In the genomic region with DNA sequence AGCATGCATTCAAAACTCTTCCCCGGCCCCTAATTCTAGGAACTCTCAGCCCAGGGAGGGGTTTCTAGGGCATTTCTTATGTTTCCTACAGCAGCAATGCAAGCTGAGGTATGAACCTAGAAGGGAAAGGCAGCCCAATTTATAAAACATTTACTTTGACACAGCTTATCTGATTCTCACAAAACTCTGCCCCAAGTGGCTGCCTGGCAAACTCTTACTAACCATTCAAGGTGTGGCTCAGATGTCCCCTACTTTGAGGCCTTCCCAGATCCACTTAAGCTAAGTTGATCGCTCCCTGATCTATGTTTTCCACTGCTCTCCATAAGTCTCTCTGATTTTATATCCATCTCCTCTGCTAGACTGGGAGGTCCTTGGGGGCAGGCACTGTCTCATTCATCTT, we compare ENCODE assay signal across 14 cellular contexts. TPM values are rescaled to one million over a fixed set of nuclear protein-coding genes. Genes with fewer than 3 reads are reported as not detected.
DNase-seq lines count a peak whose midpoint lies in the region; ATAC-seq and TF ChIP-seq lines count a peak whose summit lies in the region.
"Had no signal": no experiment of that assay in that cellular context is flagged by ENCODE, and none has a peak within 500 bp of the region (broad histone marks: within the 10 kb centered on the region; RNA-seq: fewer than 3 reads in every experiment).

No MANE protein-coding gene starts in this region.

- H3K9me2 ChIP-seq in PC-3 (replicated peaks; ENCODE audit: low read length) = no peaks in the 10 kb centered on the region

- no peaks in the 10 kb centered on the region; the same call in 1 of the 2 replicates for H4K20me1 ChIP-seq in PC-3 (ENCODE audit: low read length)

- no peak for TF ChIP-seq POLR2A in thyroid gland (IDR thresholded peaks at IDR 0.05)

- POLR2A ChIA-PET in PC-3 (lab: Charles Lee; ENCODE audit: unreplicated experiment) = interaction anchor here (0.6 kb wide), 1 partner anchor 49 kb away, joined by 3 read pairs; no protein-coding TSS in a partner anchor

- TF ChIP-seq CTCF in cardiac muscle cell (IDR thresholded peaks at IDR 0.05; ENCODE audit: low read depth, low read length) = peak; percentile 12
- no peak for TF ChIP-seq CTCF in right atrium auricular region (IDR thresholded peaks at IDR 0.05)
- peak; percentile 49; the same call in 1 of the 2 replicates for TF ChIP-seq CTCF in PC-3 (conservative IDR thresholded peaks at IDR 0.05; ENCODE audit: low read depth, low read length)
- TF ChIP-seq CTCF in epithelial cell of proximal tubule (conservative IDR thresholded peaks at IDR 0.05; ENCODE audit: low read depth, low read length) = peak; percentile 48
- TF ChIP-seq CTCF in thyroid gland (IDR thresholded peaks at IDR 0.05) = peak in 3 of 6 experiments; percentile 19 to 24 (median 24)

- H3K4me3 ChIP-seq in cardiac muscle cell = no peak overlapping the region
- no peak overlapping the region for H3K4me3 ChIP-seq in right atrium auricular region
- H3K4me3 ChIP-seq in PC-3 (ENCODE audit: low read length) = no peak overlapping the region
- H3K4me3 ChIP-seq in epithelial cell of proximal tubule (ENCODE audit: low read depth, low read length) = no peak overlapping the region
- no peak overlapping the region for H3K4me3 ChIP-seq in thyroid gland (replicated peaks in 1 of 3)
- H3K4me3 ChIP-seq: lower lobe of right lung had no signal

- peaks cover 9% of the 10 kb centered on the region for H3K36me3 Mint-ChIP-seq in activated CD8-positive, alpha-beta memory T cell treated with anti-CD3 and anti-CD28 coated beads, Interleukin-2, amount 10 ng/mL, durations not matched to agents 7 days and 5 days

- CTCF ChIA-PET in PC-3 (lab: Charles Lee) = interaction anchor here (1.5 kb wide), 1 partner anchor 49 kb away, joined by 6 read pairs; no protein-coding TSS in a partner anchor
- CTCF ChIA-PET in activated CD8-positive, alpha-beta memory T cell treated with anti-CD3 and anti-CD28 coated beads, Interleukin-2, amount 10 ng/mL, durations not matched to agents 7 days and 5 days (lab: Charles Lee) = interaction anchor here (0.7 to 1.9 kb wide), 8 partner anchors 8 to 289 kb away, joined by 3 to 5 read pairs (median 3); no protein-coding TSS in a partner anchor

- H3K27me3 ChIP-seq in cardiac muscle cell (no peaks in the 10 kb centered on the region), right atrium auricular region (no peaks in the 10 kb centered on the region), PC-3 (ENCODE audit: low read length) (no peaks in the 10 kb centered on the region), thyroid gland (no peaks in the 10 kb centered on the region)

- DNase-seq in cardiac muscle cell (ENCODE audit: low read depth in 1 of 2, low spot score in 1 of 2) (no peak), right atrium auricular region (ENCODE audit: low spot score) (no peak), PC-3 (peak; percentile 31), epithelial cell of proximal tubule (ENCODE audit: low read depth) (no peak), thyroid gland (peak; percentile 35 to 37), KG1 (lab: John Stamatoyannopoulos, UW) (no peak), KBM-7 (no peak)
- DNase-seq in activated CD8-positive, alpha-beta memory T cell treated with anti-CD3 and anti-CD28 coated beads, Interleukin-2, amount 10 ng/mL, durations not matched to agents 7 days and 5 days = no peak
- DNase-seq: activated T-cell treated with anti-CD3 and anti-CD28 coated beads, Interleukin-2, amount 50 U/mL, for 1 hour; caudate nucleus; foreskin melanocyte; lower lobe of right lung; NCI-H774; T1000 had no signal

- no peaks in the 10 kb centered on the region for H3K9me3 Mint-ChIP-seq in activated CD8-positive, alpha-beta memory T cell treated with anti-CD3 and anti-CD28 coated beads, Interleukin-2, amount 10 ng/mL, durations not matched to agents 7 days and 5 days (ENCODE audit: low read depth)

- H2AFZ ChIP-seq in PC-3 (ENCODE audit: low read length) = no peak overlapping the region

- no peaks in the 10 kb centered on the region for H3K27me3 Mint-ChIP-seq in activated CD8-positive, alpha-beta memory T cell treated with anti-CD3 and anti-CD28 coated beads, Interleukin-2, amount 10 ng/mL, durations not matched to agents 7 days and 5 days

- H3K4me3 Mint-ChIP-seq in activated CD8-positive, alpha-beta memory T cell treated with anti-CD3 and anti-CD28 coated beads, Interleukin-2, amount 10 ng/mL, durations not matched to agents 7 days and 5 days = no peak overlapping the region

- intact Hi-C loops in PC-3 (cut with micrococcal nuclease) (no loop called here), thyroid gland (cut with DNase I) (no loop called here)

- 0 out of 2 replicates have a peak, but pooled peaks cover 4% of the 10 kb centered on the region for H3K79me2 ChIP-seq in PC-3 (ENCODE audit: low read length)

- no peak overlapping the region for H3K4me2 ChIP-seq in PC-3 (ENCODE audit: low read length)

- H3K36me3 ChIP-seq in cardiac muscle cell = no peaks in the 10 kb centered on the region
- no peaks in the 10 kb centered on the region for H3K36me3 ChIP-seq in right atrium auricular region
- no peaks in the 10 kb centered on the region for H3K36me3 ChIP-seq in PC-3 (ENCODE audit: low read depth, low read length)
- H3K36me3 ChIP-seq in thyroid gland = no peaks in the 10 kb centered on the region
- H3K36me3 ChIP-seq: lower lobe of right lung had no signal

- no peak overlapping the region for H3K27ac Mint-ChIP-seq in activated CD8-positive, alpha-beta memory T cell treated with anti-CD3 and anti-CD28 coated beads, Interleukin-2, amount 10 ng/mL, durations not matched to agents 7 days and 5 days

- H3K9me3 ChIP-seq in cardiac muscle cell (ENCODE audit: low read depth) (no peaks in the 10 kb centered on the region), right atrium auricular region (no peaks in the 10 kb centered on the region), PC-3 (ENCODE audit: low read length) (no peaks in the 10 kb centered on the region), thyroid gland (no peaks in the 10 kb centered on the region)
- H3K9me3 ChIP-seq: lower lobe of right lung had no signal

- H3K9ac ChIP-seq in PC-3 (ENCODE audit: low read length) = no peak overlapping the region

- in situ Hi-C loops in KBM-7 (cut with MboI; ENCODE audit: low pct_unique_long_range_greater_than_20kb, low sequenced_read_pairs) = no loop called here

- no peaks in the 10 kb centered on the region for H3F3A ChIP-seq in PC-3 (ENCODE audit: low read length, unreplicated experiment)

- H3K4me1 ChIP-seq in cardiac muscle cell (ENCODE audit: low read depth) (peaks cover 42% of the 10 kb centered on the region), right atrium auricular region (peaks cover 0 to 43% of the 10 kb centered on the region in 2 donors), PC-3 (ENCODE audit: insufficient read depth, low read length) (peaks cover 24% of the 10 kb centered on the region; the same call in 1 of the 2 replicates), thyroid gland (peaks cover 29 to 69% of the 10 kb centered on the region in 2 donors)

- BruUV-seq in PC-3 (replicated peaks; lab: Mats Ljungman, UMichigan) = no TSS peak

- peaks cover 36% of the 10 kb centered on the region for H3K4me1 Mint-ChIP-seq in activated CD8-positive, alpha-beta memory T cell treated with anti-CD3 and anti-CD28 coated beads, Interleukin-2, amount 10 ng/mL, durations not matched to agents 7 days and 5 days

- 94% methylated on average over 2 of the region's 2 CpGs for WGBS in thyroid gland, 2 donors

- peak; percentile 27; the same call in 1 of the 2 replicates for ATAC-seq in PC-3
- no peak for ATAC-seq in activated CD8-positive, alpha-beta memory T cell treated with anti-CD3 and anti-CD28 coated beads, Interleukin-2, amount 10 ng/mL, durations not matched to agents 7 days and 5 days

- H3K27ac ChIP-seq in cardiac muscle cell (no peak overlapping the region), right atrium auricular region (no peak overlapping the region), PC-3 (ENCODE audit: low read length) (0 out of 2 replicates have a peak overlapping the region, but pooled peaks have one; percentile 1), thyroid gland (peak overlapping the region; percentile 52 to 79 (median 56))
- H3K27ac ChIP-seq: lower lobe of right lung had no signal

RNA-seq across cellular contexts. Expression of a gene that starts 35.4 kb away (rescaled TPM):
- 201 and 263 TPM in 2 replicates for total RNA-seq in cardiac muscle cell
- 264 and 281 TPM in 2 replicates for polyA plus RNA-seq in cardiac muscle cell
- total RNA-seq in right atrium auricular region = 100 to 1,000 TPM; 120 to 162 TPM
- 213 and 236 TPM in 2 replicates for total RNA-seq in PC-3 (2014; rRNA removed)
- total RNA-seq in epithelial cell of proximal tubule = 237 and 276 TPM in 2 replicates
- 100 to 1,000 TPM; 214 to 308 (median 256) TPM for total RNA-seq in thyroid gland
- 100 to 1,000 TPM; 218 to 279 TPM for total RNA-seq in activated CD8-positive, alpha-beta memory T cell treated with anti-CD3 and anti-CD28 coated beads, Interleukin-2, amount 10 ng/mL, durations not matched to agents 7 days and 5 days

RNA-seq across cellular contexts. Expression of a gene that starts 36.7 kb away (rescaled TPM):
- total RNA-seq in cardiac muscle cell (15.8 and 28.5 TPM in 2 replicates), right atrium auricular region (10 to 100 TPM; 10.2 to 10.3 TPM), PC-3 (2014; rRNA removed) (17.9 and 21.3 TPM in 2 replicates), epithelial cell of proximal tubule (25.8 and 33.2 TPM in 2 replicates), thyroid gland (10 to 100 TPM; 13.6 to 24.6 (median 22.4) TPM)
- 16.2 and 17.8 TPM in 2 replicates for polyA plus RNA-seq in cardiac muscle cell
- 10 to 100 TPM; 31.6 to 47.4 TPM for total RNA-seq in activated CD8-positive, alpha-beta memory T cell treated with anti-CD3 and anti-CD28 coated beads, Interleukin-2, amount 10 ng/mL, durations not matched to agents 7 days and 5 days

Comparison
In these comparisons a context has a peak if more than half of its experiments do, and no peak if none do; other contexts are left out.
1. CTCF ChIP-seq: peak in cardiac muscle cell (single experiment), PC-3 (single experiment) and epithelial cell of proximal tubule (single experiment); none in right atrium auricular region (0 of 2).
2. DNase-seq: peak in PC-3 (single experiment) and thyroid gland (2 of 2); none in cardiac muscle cell (0 of 2), right atrium auricular region (single experiment), epithelial cell of proximal tubule (single experiment), KG1 (single experiment), KBM-7 (single experiment) and activated CD8-positive, alpha-beta memory T cell treated with anti-CD3 and anti-CD28 coated beads, Interleukin-2, amount 10 ng/mL, durations not matched to agents 7 days and 5 days (single experiment).
3. H3K27ac ChIP-seq: peak in PC-3 (single experiment) and thyroid gland (3 of 3); none in cardiac muscle cell (single experiment) and right atrium auricular region (0 of 2).